29 cellular contexts compared by ENCODE assay signal in genomic region chr12:31423405-31423804, GRCh38.
"Had no signal": no experiment of that assay in that cellular context is flagged by ENCODE, and none has a peak within 500 bp of the region (broad histone marks: within the 10 kb centered on the region; RNA-seq: fewer than 3 reads in every experiment).

No MANE protein-coding gene starts in this region.

- H3K4me1 ChIP-seq: stomach, suprapubic skin, testis, thyroid gland, tibial artery, tibial nerve, transverse colon, upper lobe of left lung, upper lobe of right lung, uterus, vagina had no signal

- H3K27me3 ChIP-seq: stomach, suprapubic skin, testis, thyroid gland, tibial artery, tibial nerve, transverse colon, upper lobe of left lung, upper lobe of right lung, uterus, vagina had no signal

- H3K27ac ChIP-seq: stomach, suprapubic skin, testis, thoracic aorta, thyroid gland, tibial artery, tibial nerve, transverse colon, upper lobe of left lung, upper lobe of right lung, uterus, vagina had no signal

- H3K4me3 ChIP-seq: stomach, suprapubic skin, testis, thoracic aorta, thyroid gland, tibial artery, tibial nerve, transverse colon, upper lobe of left lung, upper lobe of right lung, uterus, vagina had no signal

- H3K36me3 ChIP-seq: suprapubic skin, upper lobe of left lung, upper lobe of right lung, uterus, vagina had no signal

- H3K9me3 Mint-ChIP-seq: stimulated activated effector memory CD8-positive, alpha-beta T cell treated with anti-CD3 and anti-CD28 coated beads, Interleukin-12 subunit alpha, Interleukin-12 subunit beta, amount 100 ng/mL, for 72 hours; stimulated activated memory B cell treated with anti-CD40 and anti-IgM and Interleukin-4, amounts not matched to agents 10 μg/mL and 1 μg/mL and 100 μg/mL, for 72 hours; stimulated activated naive B cell treated with anti-CD40 and anti-IgM and Interleukin-4, amounts not matched to agents 10 μg/mL and 1 μg/mL and 100 μg/mL, for 72 hours; stimulated activated naive CD8-positive, alpha-beta T cell treated with anti-CD3 and anti-CD28 coated beads, Interleukin-15, amount 100 ng/mL, for 72 hours; stimulated activated naive CD8-positive, alpha-beta T cell treated with anti-CD3 and anti-CD28 coated beads, Interleukin-15, Interleukin-2, amounts not matched to agents 100 ng/mL and 50 ng/mL, for 24 hours; type B pancreatic cell had no signal

- H3K27ac Mint-ChIP-seq: stimulated activated effector memory CD8-positive, alpha-beta T cell treated with anti-CD3 and anti-CD28 coated beads, Interleukin-12 subunit alpha, Interleukin-12 subunit beta, amount 100 ng/mL, for 72 hours; stimulated activated memory B cell treated with anti-CD40 and anti-IgM and Interleukin-4, amounts not matched to agents 10 μg/mL and 1 μg/mL and 100 μg/mL, for 72 hours; stimulated activated naive B cell treated with anti-CD40 and anti-IgM and Interleukin-4, amounts not matched to agents 10 μg/mL and 1 μg/mL and 100 μg/mL, for 72 hours; stimulated activated naive CD8-positive, alpha-beta T cell treated with anti-CD3 and anti-CD28 coated beads, Interleukin-15, amount 100 ng/mL, for 72 hours; stimulated activated naive CD8-positive, alpha-beta T cell treated with anti-CD3 and anti-CD28 coated beads, Interleukin-15, Interleukin-2, amounts not matched to agents 100 ng/mL and 50 ng/mL, for 24 hours; type B pancreatic cell had no signal

- H3K4me3 Mint-ChIP-seq: stimulated activated effector memory CD8-positive, alpha-beta T cell treated with anti-CD3 and anti-CD28 coated beads, Interleukin-12 subunit alpha, Interleukin-12 subunit beta, amount 100 ng/mL, for 72 hours; stimulated activated memory B cell treated with anti-CD40 and anti-IgM and Interleukin-4, amounts not matched to agents 10 μg/mL and 1 μg/mL and 100 μg/mL, for 72 hours; stimulated activated naive B cell treated with anti-CD40 and anti-IgM and Interleukin-4, amounts not matched to agents 10 μg/mL and 1 μg/mL and 100 μg/mL, for 72 hours; stimulated activated naive CD8-positive, alpha-beta T cell treated with anti-CD3 and anti-CD28 coated beads, Interleukin-15, amount 100 ng/mL, for 72 hours; stimulated activated naive CD8-positive, alpha-beta T cell treated with anti-CD3 and anti-CD28 coated beads, Interleukin-15, Interleukin-2, amounts not matched to agents 100 ng/mL and 50 ng/mL, for 24 hours; type B pancreatic cell had no signal

- H3K4me1 Mint-ChIP-seq: stimulated activated effector memory CD8-positive, alpha-beta T cell treated with anti-CD3 and anti-CD28 coated beads, Interleukin-12 subunit alpha, Interleukin-12 subunit beta, amount 100 ng/mL, for 72 hours; stimulated activated memory B cell treated with anti-CD40 and anti-IgM and Interleukin-4, amounts not matched to agents 10 μg/mL and 1 μg/mL and 100 μg/mL, for 72 hours; stimulated activated naive B cell treated with anti-CD40 and anti-IgM and Interleukin-4, amounts not matched to agents 10 μg/mL and 1 μg/mL and 100 μg/mL, for 72 hours; stimulated activated naive CD8-positive, alpha-beta T cell treated with anti-CD3 and anti-CD28 coated beads, Interleukin-15, amount 100 ng/mL, for 72 hours had no signal

- H3K36me3 Mint-ChIP-seq: stimulated activated effector memory CD8-positive, alpha-beta T cell treated with anti-CD3 and anti-CD28 coated beads, Interleukin-12 subunit alpha, Interleukin-12 subunit beta, amount 100 ng/mL, for 72 hours had no signal

- H3K27me3 Mint-ChIP-seq: stimulated activated memory B cell treated with anti-CD40 and anti-IgM and Interleukin-4, amounts not matched to agents 10 μg/mL and 1 μg/mL and 100 μg/mL, for 72 hours; stimulated activated naive B cell treated with anti-CD40 and anti-IgM and Interleukin-4, amounts not matched to agents 10 μg/mL and 1 μg/mL and 100 μg/mL, for 72 hours; stimulated activated naive CD8-positive, alpha-beta T cell treated with anti-CD3 and anti-CD28 coated beads, Interleukin-15, amount 100 ng/mL, for 72 hours; stimulated activated naive CD8-positive, alpha-beta T cell treated with anti-CD3 and anti-CD28 coated beads, Interleukin-15, Interleukin-2, amounts not matched to agents 100 ng/mL and 50 ng/mL, for 24 hours; type B pancreatic cell had no signal

- H3K9me3 ChIP-seq: stomach, suprapubic skin, testis, thoracic aorta, thyroid gland, tibial artery, tibial nerve, transverse colon, upper lobe of left lung, upper lobe of right lung, uterus, vagina had no signal

- DNase-seq: stimulated activated CD4-positive, alpha-beta T cell treated with anti-CD3 and anti-CD28 coated beads, Interleukin-2, amount 100 ng/mL, for 48 hours; stimulated activated CD4-positive, alpha-beta T cell treated with anti-CD3 and anti-CD28 coated beads, Interleukin-4, amount 100 ng/mL, for 1 hour; stimulated activated CD4-positive, alpha-beta T cell treated with anti-CD3 and anti-CD28 coated beads, Interleukin-4, amount 100 ng/mL, for 24 hours; stimulated activated CD4-positive, alpha-beta T cell treated with anti-CD3 and anti-CD28 coated beads, Interleukin-4, amount 100 ng/mL, for 4 hours; stimulated activated CD8-positive, alpha-beta memory T cell treated with anti-CD3 and anti-CD28 coated beads, Interleukin-4, amount 100 ng/mL, for 48 hours; stimulated activated naive B cell treated with anti-CD40 and anti-IgM and Interleukin-4, amounts not matched to agents 10 μg/mL and 1 μg/mL and 100 μg/mL, for 72 hours; stimulated activated naive CD4-positive, alpha-beta T cell; stimulated activated naive CD4-positive, alpha-beta T cell treated with Interleukin-2 at 50 U/mL for 16 hours; stimulated activated naive CD8-positive, alpha-beta T cell treated with anti-CD3 and anti-CD28 coated beads, Interleukin-15, amount 100 ng/mL, for 72 hours; stimulated activated naive CD8-positive, alpha-beta T cell treated with anti-CD3 and anti-CD28 coated beads, Interleukin-15, Interleukin-2, amounts not matched to agents 100 U/mL and 50 U/mL, for 24 hours; stomach; substantia nigra; testis; thyroid gland; tibial artery; transverse colon; trophoblast cell; upper lobe of left lung; upper lobe of right lung; uterus had no signal

- ATAC-seq: stimulated activated effector memory CD8-positive, alpha-beta T cell treated with anti-CD3 and anti-CD28 coated beads, Interleukin-12 subunit alpha, Interleukin-12 subunit beta, amount 100 ng/mL, for 72 hours; stimulated activated memory B cell treated with anti-CD40 and anti-IgM and Interleukin-4, amounts not matched to agents 10 μg/mL and 1 μg/mL and 100 μg/mL, for 72 hours; stimulated activated naive B cell treated with anti-CD40 and anti-IgM and Interleukin-4, amounts not matched to agents 10 μg/mL and 1 μg/mL and 100 μg/mL, for 72 hours; stimulated activated naive CD8-positive, alpha-beta T cell treated with anti-CD3 and anti-CD28 coated beads, Interleukin-15, amount 100 ng/mL, for 72 hours; stimulated activated naive CD8-positive, alpha-beta T cell treated with anti-CD3 and anti-CD28 coated beads, Interleukin-15, Interleukin-2, amounts not matched to agents 100 U/mL and 50 U/mL, for 24 hours; upper lobe of right lung had no signal

- FAIRE-seq: urothelium cell line had no signal
